In the genomic region with DNA sequence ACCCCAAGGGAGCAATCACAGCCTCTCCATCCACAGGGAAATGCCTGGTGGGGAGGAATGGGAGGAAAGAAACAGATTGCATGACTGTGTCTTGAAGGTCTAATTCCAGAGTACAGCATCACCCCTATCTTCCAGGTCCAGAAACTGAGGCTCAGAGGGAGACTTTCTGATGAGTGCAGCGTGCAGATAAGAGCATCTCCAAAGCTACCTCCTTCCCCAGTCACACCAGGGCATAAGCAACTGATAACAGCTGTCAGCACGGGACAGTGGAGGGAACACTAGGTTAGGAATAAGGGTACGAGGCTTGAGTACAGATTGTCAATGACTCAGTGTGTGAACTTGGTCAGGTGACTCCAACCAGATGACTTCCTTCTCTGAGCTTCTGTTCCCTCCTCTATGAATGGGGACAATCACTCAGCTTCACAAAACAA, we compare ENCODE assay signal across 18 cellular contexts.
A peak's percentile ranks its signal among the peaks of the same experiment; 100 is the strongest.
DNase-seq lines count a peak whose midpoint lies in the region; TF ChIP-seq lines count a peak whose summit lies in the region.
"Had no signal": no experiment of that assay in that cellular context is flagged by ENCODE, and none has a peak within 500 bp of the region (broad histone marks: within the 10 kb centered on the region; RNA-seq: fewer than 3 reads in every experiment).

No MANE protein-coding gene starts in this region.

- no TSS peak for BruUV-seq in Caco-2 (replicated peaks; lab: Mats Ljungman, UMichigan)

- no peak overlapping the region for H3K4me3 Mint-ChIP-seq in Caco-2 (ENCODE audit: unreplicated experiment)
- no peak overlapping the region for H3K4me3 Mint-ChIP-seq in activated naive CD8-positive, alpha-beta T cell treated with anti-CD3 and anti-CD28 coated beads for 36 hours
- H3K4me3 Mint-ChIP-seq: CD4-positive, CD25-positive, alpha-beta regulatory T cell; stimulated activated naive B cell treated with anti-CD40 and anti-IgM and Interleukin-4, amounts not matched to agents 10 μg/mL and 1 μg/mL and 100 μg/mL, for 72 hours had no signal

- H3K4me1 Mint-ChIP-seq in Caco-2 (ENCODE audit: low read depth, unreplicated experiment), result peaks cover 20% of the 10 kb centered on the region
- peaks cover 11% of the 10 kb centered on the region for H3K4me1 Mint-ChIP-seq in activated naive CD8-positive, alpha-beta T cell treated with anti-CD3 and anti-CD28 coated beads for 36 hours

- no peaks in the 10 kb centered on the region for H3K9me3 ChIP-seq in Caco-2
- H3K9me3 ChIP-seq: colonic mucosa, SJCRH30 had no signal

- peaks cover 10% of the 10 kb centered on the region for H3K27me3 Mint-ChIP-seq in Caco-2 (ENCODE audit: insufficient read depth, unreplicated experiment)
- H3K27me3 Mint-ChIP-seq in activated naive CD8-positive, alpha-beta T cell treated with anti-CD3 and anti-CD28 coated beads for 36 hours, result peaks cover 7% of the 10 kb centered on the region

- no peaks in the 10 kb centered on the region for H3K9me3 Mint-ChIP-seq in Caco-2 (ENCODE audit: unreplicated experiment)
- no peaks in the 10 kb centered on the region for H3K9me3 Mint-ChIP-seq in activated naive CD8-positive, alpha-beta T cell treated with anti-CD3 and anti-CD28 coated beads for 36 hours
- H3K9me3 Mint-ChIP-seq: CD4-positive, CD25-positive, alpha-beta regulatory T cell; stimulated activated naive B cell treated with anti-CD40 and anti-IgM and Interleukin-4, amounts not matched to agents 10 μg/mL and 1 μg/mL and 100 μg/mL, for 72 hours had no signal

- peak; percentile 61 for DNase-seq in Ammon's horn (ENCODE audit: low spot score)
- DNase-seq in Kasumi-1 (lab: John Stamatoyannopoulos, UW), result peak; percentile 15 to 16
- peak; percentile 45 for DNase-seq in dermis blood vessel endothelial cell
- peak; percentile 33 for DNase-seq in midbrain (lab: John Stamatoyannopoulos, UW)
- DNase-seq in SHP77 (lab: John Stamatoyannopoulos, UW), result no peak
- no peak for DNase-seq in GF-D8 (lab: John Stamatoyannopoulos, UW)
- DNase-seq in Caco-2, result no peak
- DNase-seq in activated naive CD8-positive, alpha-beta T cell treated with anti-CD3 and anti-CD28 coated beads for 36 hours, result no peak
- DNase-seq: activated CD4-positive, alpha-beta T cell treated with anti-CD3 and anti-CD28 coated beads, Interleukin-2, amount 50 U/mL, for 1 hour; activated effector memory CD4-positive, alpha-beta T cell treated with Interleukin-2 at 50 U/mL for 16 hours; brain microvascular endothelial cell; CD4-positive, CD25-positive, alpha-beta regulatory T cell; colonic mucosa; NCI-H1105 treated with DMSO at 0.1 percent for 48 hours; SJCRH30; stimulated activated CD4-positive, alpha-beta T cell treated with anti-CD3 and anti-CD28 coated beads, Interleukin-1b, Interleukin-23, amount 100 ng/mL, for 48 hours; stimulated activated naive B cell treated with anti-CD40 and anti-IgM and Interleukin-4, amounts not matched to agents 10 μg/mL and 1 μg/mL and 100 μg/mL, for 72 hours had no signal

- POLR2A ChIA-PET in Caco-2 (lab: Charles Lee), result no interaction called here

- no peak for TF ChIP-seq CTCF in Caco-2 (IDR thresholded peaks at IDR 0.05; ENCODE audit: insufficient read depth in 1 of 2, low read depth in 1 of 2, low read length in 1 of 2, severe bottlenecking in 1 of 2, unreplicated experiment in 1 of 2)

- H3K36me3 ChIP-seq in Caco-2 (ENCODE audit: control insufficient read depth, insufficient read depth, low read length), result no peaks in the 10 kb centered on the region
- H3K36me3 ChIP-seq: brain microvascular endothelial cell, colonic mucosa, SJCRH30 had no signal

- CTCF ChIA-PET in Caco-2 (lab: Charles Lee), result interaction anchor here (0.6 to 1.5 kb wide), 2 partner anchors 195 to 206 kb away, joined by 3 to 4 read pairs; no protein-coding TSS in a partner anchor

- intact Hi-C loops in Caco-2 (cut with micrococcal nuclease; ENCODE audit: unreplicated experiment), result loop anchor here (5.0 kb wide), 1 partner anchor 363 kb away; no protein-coding TSS in a partner anchor

- peaks cover 7% of the 10 kb centered on the region for H3K36me3 Mint-ChIP-seq in Caco-2 (ENCODE audit: insufficient read depth, unreplicated experiment)
- H3K36me3 Mint-ChIP-seq in activated naive CD8-positive, alpha-beta T cell treated with anti-CD3 and anti-CD28 coated beads for 36 hours, result no peaks in the 10 kb centered on the region
- H3K36me3 Mint-ChIP-seq: CD4-positive, CD25-positive, alpha-beta regulatory T cell; stimulated activated naive B cell treated with anti-CD40 and anti-IgM and Interleukin-4, amounts not matched to agents 10 μg/mL and 1 μg/mL and 100 μg/mL, for 72 hours had no signal

- H3K27ac Mint-ChIP-seq in Caco-2 (ENCODE audit: unreplicated experiment), result no peak overlapping the region
- H3K27ac Mint-ChIP-seq in activated naive CD8-positive, alpha-beta T cell treated with anti-CD3 and anti-CD28 coated beads for 36 hours, result no peak overlapping the region
- H3K27ac Mint-ChIP-seq: stimulated activated naive B cell treated with anti-CD40 and anti-IgM and Interleukin-4, amounts not matched to agents 10 μg/mL and 1 μg/mL and 100 μg/mL, for 72 hours had no signal

- peaks cover 6% of the 10 kb centered on the region; the same call in 1 of the 2 replicates for H3K4me1 ChIP-seq in Caco-2
- H3K4me1 ChIP-seq: colonic mucosa had no signal

- H3K4me3 ChIP-seq in Caco-2 (ENCODE audit: low read depth, low read length), result no peak overlapping the region
- H3K4me3 ChIP-seq: colonic mucosa, lung, SJCRH30 had no signal

- no peaks in the 10 kb centered on the region; the same call in none of the 2 replicates for H3K27me3 ChIP-seq in Caco-2 (replicated peaks; ENCODE audit: control insufficient read depth, insufficient read depth, low read length)
- H3K27me3 ChIP-seq: brain microvascular endothelial cell, colonic mucosa, SJCRH30 had no signal

Comparison
In these comparisons a context has a peak if more than half of its experiments do, and no peak if none do; other contexts are left out.
1. DNase-seq: peak in Ammon's horn (single experiment), Kasumi-1 (2 of 2), dermis blood vessel endothelial cell (single experiment) and midbrain (single experiment); none in SHP77 (0 of 2), GF-D8 (single experiment), Caco-2 (0 of 2) and activated naive CD8-positive, alpha-beta T cell treated with anti-CD3 and anti-CD28 coated beads for 36 hours (single experiment).